In genomic region chr3:152038491-152038890, GRCh38 we compare ENCODE assay signal across 30 cellular contexts.
"Had no signal": no experiment of that assay in that cellular context is flagged by ENCODE, and none has a peak within 500 bp of the region (broad histone marks: within the 10 kb centered on the region; RNA-seq: fewer than 3 reads in every experiment).

No MANE protein-coding gene starts in this region.

- H3K79me2 ChIP-seq: hepatocyte had no signal

- H3K4me3 Mint-ChIP-seq: activated CD4-positive, alpha-beta memory T cell treated with anti-CD3 and anti-CD28 coated beads for 36 hours; activated CD4-positive, alpha-beta T cell treated with anti-CD3 and anti-CD28 coated beads for 36 hours; activated CD4-positive, alpha-beta T cell treated with anti-CD3 and anti-CD28 coated beads, Interleukin-2, amount 10 ng/mL, durations not matched to agents 24 days and 14 days; activated CD8-positive, alpha-beta memory T cell treated with anti-CD3 and anti-CD28 coated beads, Interleukin-2, amount 10 ng/mL, durations not matched to agents 7 days and 5 days; activated CD8-positive, alpha-beta T cell treated with anti-CD3 and anti-CD28 coated beads, Interleukin-2, amount 10 ng/mL, durations not matched to agents 7 days and 5 days; activated naive CD4-positive, alpha-beta T cell treated with anti-CD3 and anti-CD28 coated beads, Interleukin-2, amount 10 ng/mL, durations not matched to agents 7 days and 5 days; activated naive CD8-positive, alpha-beta T cell treated with anti-CD3 and anti-CD28 coated beads, Interleukin-2, amount 10 ng/mL, durations not matched to agents 7 days and 5 days; central memory CD8-positive, alpha-beta T cell had no signal

- H3K36me3 ChIP-seq: brain microvascular endothelial cell, gastroesophageal sphincter, heart right ventricle had no signal

- H2AFZ ChIP-seq: hepatocyte had no signal

- H3K36me3 Mint-ChIP-seq: activated CD8-positive, alpha-beta memory T cell treated with anti-CD3 and anti-CD28 coated beads, Interleukin-2, amount 10 ng/mL, durations not matched to agents 7 days and 5 days; activated naive CD4-positive, alpha-beta T cell treated with anti-CD3 and anti-CD28 coated beads, Interleukin-2, amount 10 ng/mL, durations not matched to agents 7 days and 5 days; activated naive CD8-positive, alpha-beta T cell treated with anti-CD3 and anti-CD28 coated beads, Interleukin-2, amount 10 ng/mL, durations not matched to agents 7 days and 5 days had no signal

- H3K27ac ChIP-seq: brain microvascular endothelial cell, gastroesophageal sphincter, heart right ventricle, hepatocyte had no signal

- H3K27ac Mint-ChIP-seq: activated CD4-positive, alpha-beta memory T cell treated with anti-CD3 and anti-CD28 coated beads for 36 hours; activated CD4-positive, alpha-beta T cell treated with anti-CD3 and anti-CD28 coated beads for 36 hours; activated CD4-positive, alpha-beta T cell treated with anti-CD3 and anti-CD28 coated beads, Interleukin-2, amount 10 ng/mL, durations not matched to agents 24 days and 14 days; activated CD8-positive, alpha-beta memory T cell treated with anti-CD3 and anti-CD28 coated beads, Interleukin-2, amount 10 ng/mL, durations not matched to agents 7 days and 5 days; activated CD8-positive, alpha-beta T cell treated with anti-CD3 and anti-CD28 coated beads, Interleukin-2, amount 10 ng/mL, durations not matched to agents 7 days and 5 days; activated naive CD4-positive, alpha-beta T cell treated with anti-CD3 and anti-CD28 coated beads, Interleukin-2, amount 10 ng/mL, durations not matched to agents 7 days and 5 days; activated naive CD4-positive, alpha-beta T cell treated with anti-CD3 and anti-CD28 coated beads, Interleukin-2, amount 50 U/mL, for 72 hours; activated naive CD8-positive, alpha-beta T cell treated with anti-CD3 and anti-CD28 coated beads, Interleukin-2, amount 10 ng/mL, durations not matched to agents 7 days and 5 days had no signal

- H3K4me3 ChIP-seq: gastroesophageal sphincter, heart right ventricle, hepatocyte had no signal

- H3K4me1 ChIP-seq: heart right ventricle had no signal

- H3K9me3 ChIP-seq: gastroesophageal sphincter had no signal

- ATAC-seq: activated CD4-positive, alpha-beta T cell treated with anti-CD3 and anti-CD28 coated beads for 36 hours; activated CD8-positive, alpha-beta memory T cell treated with anti-CD3 and anti-CD28 coated beads, Interleukin-2, amount 10 ng/mL, durations not matched to agents 7 days and 5 days; activated CD8-positive, alpha-beta T cell treated with anti-CD3 and anti-CD28 coated beads, Interleukin-2, amount 10 ng/mL, durations not matched to agents 7 days and 5 days; activated naive CD4-positive, alpha-beta T cell treated with anti-CD3 and anti-CD28 coated beads, Interleukin-2, amount 50 U/mL, for 72 hours; esophagus mucosa; gastroesophageal sphincter; heart right ventricle had no signal

- H3K4me1 Mint-ChIP-seq: activated CD4-positive, alpha-beta T cell treated with anti-CD3 and anti-CD28 coated beads, Interleukin-2, amount 10 ng/mL, durations not matched to agents 24 days and 14 days; activated naive CD8-positive, alpha-beta T cell treated with anti-CD3 and anti-CD28 coated beads, Interleukin-2, amount 10 ng/mL, durations not matched to agents 7 days and 5 days; central memory CD8-positive, alpha-beta T cell had no signal

- H3K27me3 ChIP-seq: brain microvascular endothelial cell, gastroesophageal sphincter, heart right ventricle, hepatocyte had no signal

- FAIRE-seq: astrocyte, bronchial epithelial cell had no signal

- DNase-seq: activated CD4-positive, alpha-beta memory T cell treated with anti-CD3 and anti-CD28 coated beads for 36 hours; activated CD4-positive, alpha-beta T cell treated with anti-CD3 and anti-CD28 coated beads for 36 hours; activated CD4-positive, alpha-beta T cell treated with anti-CD3 and anti-CD28 coated beads, Interleukin-2, amount 10 ng/mL, durations not matched to agents 24 days and 14 days; activated CD4-positive, CD25-positive, alpha-beta regulatory T cell; activated CD4-positive, CD25-positive, alpha-beta regulatory T cell treated with anti-CD3 and anti-CD28 coated beads, Interleukin-2, amount 50 U/mL, for 72 hours; activated CD8-positive, alpha-beta memory T cell treated with anti-CD3 and anti-CD28 coated beads, Interleukin-2, amount 10 ng/mL, durations not matched to agents 7 days and 5 days; activated CD8-positive, alpha-beta memory T cell treated with anti-CD3 and anti-CD28 coated beads, Interleukin-2, amount 50 U/mL, for 4 hours; activated CD8-positive, alpha-beta T cell treated with anti-CD3 and anti-CD28 coated beads, Interleukin-2, amount 10 ng/mL, durations not matched to agents 7 days and 5 days; activated gamma-delta T cell; activated naive CD4-positive, alpha-beta T cell; activated naive CD4-positive, alpha-beta T cell treated with anti-CD3 and anti-CD28 coated beads, Interleukin-2, amount 10 ng/mL, durations not matched to agents 7 days and 5 days; activated naive CD8-positive, alpha-beta T cell treated with anti-CD3 and anti-CD28 coated beads, Interleukin-2, amount 10 ng/mL, durations not matched to agents 7 days and 5 days; activated T-cell treated with anti-CD3 and anti-CD28 coated beads, Interleukin-2, amount 50 U/mL, for 1 hour; activated T-cell treated with anti-CD3 and anti-CD28 coated beads, Interleukin-2, amount 50 U/mL, for 48 hours; amniotic stem cell; anterior cingulate cortex; brain microvascular endothelial cell; cortex of kidney; dermis blood vessel endothelial cell; effector CD4-positive, alpha-beta T cell; foreskin melanocyte; heart right ventricle; T-helper 2 cell had no signal

- H3K4me2 ChIP-seq: hepatocyte had no signal

- H3K27me3 Mint-ChIP-seq: activated CD4-positive, alpha-beta memory T cell treated with anti-CD3 and anti-CD28 coated beads for 36 hours; activated CD4-positive, alpha-beta T cell treated with anti-CD3 and anti-CD28 coated beads for 36 hours; activated CD8-positive, alpha-beta memory T cell treated with anti-CD3 and anti-CD28 coated beads, Interleukin-2, amount 10 ng/mL, durations not matched to agents 7 days and 5 days; central memory CD8-positive, alpha-beta T cell had no signal
